Comparison of ENCODE assay signal across 1 cellular context in genomic region chr16:67847064-67847861, GRCh38.
A peak's percentile ranks its signal among the peaks of the same experiment; 100 is the strongest.
TF ChIP-seq lines count a peak whose summit lies in the region.

Gene CENPT (minus strand): TSS chr16:67847693. CDS start chr16:67833859, 13,834 bp downstream.

TF ChIP-seq in HEK293, 187 proteins besides CTCF, POLR2A, EP300 and RAD21 (continued from another document):
- TF ChIP-seq, protein P1, sequence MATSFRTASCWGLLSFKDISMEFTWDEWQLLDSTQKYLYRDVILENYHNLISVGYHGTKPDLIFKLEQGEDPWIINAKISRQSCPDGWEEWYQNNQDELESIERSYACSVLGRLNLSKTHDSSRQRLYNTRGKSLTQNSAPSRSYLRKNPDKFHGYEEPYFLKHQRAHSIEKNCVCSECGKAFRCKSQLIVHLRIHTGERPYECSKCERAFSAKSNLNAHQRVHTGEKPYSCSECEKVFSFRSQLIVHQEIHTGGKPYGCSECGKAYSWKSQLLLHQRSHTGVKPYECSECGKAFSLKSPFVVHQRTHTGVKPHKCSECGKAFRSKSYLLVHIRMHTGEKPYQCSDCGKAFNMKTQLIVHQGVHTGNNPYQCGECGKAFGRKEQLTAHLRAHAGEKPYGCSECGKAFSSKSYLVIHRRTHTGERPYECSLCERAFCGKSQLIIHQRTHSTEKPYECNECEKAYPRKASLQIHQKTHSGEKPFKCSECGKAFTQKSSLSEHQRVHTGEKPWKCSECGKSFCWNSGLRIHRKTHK (tag by site-specific recombination; IDR thresholded peaks at IDR 0.05) = no peak
- no peak for TF ChIP-seq ZNF488 (tag by site-specific recombination; IDR thresholded peaks at IDR 0.05)
- no peak for TF ChIP-seq ZFP69B (tag by site-specific recombination; IDR thresholded peaks at IDR 0.05)
- no peak for TF ChIP-seq ZNF629 (tag by site-specific recombination; IDR thresholded peaks at IDR 0.05)
- TF ChIP-seq, protein P2, sequence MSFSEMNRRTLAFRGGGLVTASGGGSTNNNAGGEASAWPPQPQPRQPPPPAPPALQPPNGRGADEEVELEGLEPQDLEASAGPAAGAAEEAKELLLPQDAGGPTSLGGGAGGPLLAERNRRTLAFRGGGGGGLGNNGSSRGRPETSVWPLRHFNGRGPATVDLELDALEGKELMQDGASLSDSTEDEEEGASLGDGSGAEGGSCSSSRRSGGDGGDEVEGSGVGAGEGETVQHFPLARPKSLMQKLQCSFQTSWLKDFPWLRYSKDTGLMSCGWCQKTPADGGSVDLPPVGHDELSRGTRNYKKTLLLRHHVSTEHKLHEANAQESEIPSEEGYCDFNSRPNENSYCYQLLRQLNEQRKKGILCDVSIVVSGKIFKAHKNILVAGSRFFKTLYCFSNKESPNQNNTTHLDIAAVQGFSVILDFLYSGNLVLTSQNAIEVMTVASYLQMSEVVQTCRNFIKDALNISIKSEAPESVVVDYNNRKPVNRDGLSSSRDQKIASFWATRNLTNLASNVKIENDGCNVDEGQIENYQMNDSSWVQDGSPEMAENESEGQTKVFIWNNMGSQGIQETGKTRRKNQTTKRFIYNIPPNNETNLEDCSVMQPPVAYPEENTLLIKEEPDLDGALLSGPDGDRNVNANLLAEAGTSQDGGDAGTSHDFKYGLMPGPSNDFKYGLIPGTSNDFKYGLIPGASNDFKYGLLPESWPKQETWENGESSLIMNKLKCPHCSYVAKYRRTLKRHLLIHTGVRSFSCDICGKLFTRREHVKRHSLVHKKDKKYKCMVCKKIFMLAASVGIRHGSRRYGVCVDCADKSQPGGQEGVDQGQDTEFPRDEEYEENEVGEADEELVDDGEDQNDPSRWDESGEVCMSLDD (tag by site-specific recombination; IDR thresholded peaks at IDR 0.05) = no peak
- TF ChIP-seq BCL11A (tag by site-specific recombination; IDR thresholded peaks at IDR 0.05; ENCODE audit: low read depth) = no peak
- TF ChIP-seq, protein P3, sequence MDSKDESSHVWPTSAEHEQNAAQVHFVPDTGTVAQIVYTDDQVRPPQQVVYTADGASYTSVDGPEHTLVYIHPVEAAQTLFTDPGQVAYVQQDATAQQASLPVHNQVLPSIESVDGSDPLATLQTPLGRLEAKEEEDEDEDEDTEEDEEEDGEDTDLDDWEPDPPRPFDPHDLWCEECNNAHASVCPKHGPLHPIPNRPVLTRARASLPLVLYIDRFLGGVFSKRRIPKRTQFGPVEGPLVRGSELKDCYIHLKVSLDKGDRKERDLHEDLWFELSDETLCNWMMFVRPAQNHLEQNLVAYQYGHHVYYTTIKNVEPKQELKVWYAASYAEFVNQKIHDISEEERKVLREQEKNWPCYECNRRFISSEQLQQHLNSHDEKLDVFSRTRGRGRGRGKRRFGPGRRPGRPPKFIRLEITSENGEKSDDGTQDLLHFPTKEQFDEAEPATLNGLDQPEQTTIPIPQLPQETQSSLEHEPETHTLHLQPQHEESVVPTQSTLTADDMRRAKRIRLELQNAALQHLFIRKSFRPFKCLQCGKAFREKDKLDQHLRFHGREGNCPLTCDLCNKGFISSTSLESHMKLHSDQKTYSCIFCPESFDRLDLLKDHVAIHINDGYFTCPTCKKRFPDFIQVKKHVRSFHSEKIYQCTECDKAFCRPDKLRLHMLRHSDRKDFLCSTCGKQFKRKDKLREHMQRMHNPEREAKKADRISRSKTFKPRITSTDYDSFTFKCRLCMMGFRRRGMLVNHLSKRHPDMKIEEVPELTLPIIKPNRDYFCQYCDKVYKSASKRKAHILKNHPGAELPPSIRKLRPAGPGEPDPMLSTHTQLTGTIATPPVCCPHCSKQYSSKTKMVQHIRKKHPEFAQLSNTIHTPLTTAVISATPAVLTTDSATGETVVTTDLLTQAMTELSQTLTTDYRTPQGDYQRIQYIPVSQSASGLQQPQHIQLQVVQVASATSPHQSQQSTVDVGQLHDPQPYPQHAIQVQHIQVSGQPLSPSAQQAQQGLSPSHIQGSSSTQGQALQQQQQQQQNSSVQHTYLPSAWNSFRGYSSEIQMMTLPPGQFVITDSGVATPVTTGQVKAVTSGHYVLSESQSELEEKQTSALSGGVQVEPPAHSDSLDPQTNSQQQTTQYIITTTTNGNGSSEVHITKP (tag by site-specific recombination; IDR thresholded peaks at IDR 0.05) = 0 out of 2 replicates have a peak, but pooled peaks have one; percentile 25
- TF ChIP-seq ZNF138 (tag by site-specific recombination; IDR thresholded peaks at IDR 0.05; ENCODE audit: borderline replicate concordance) = no peak
- TF ChIP-seq GFI1B (tag by site-specific recombination; IDR thresholded peaks at IDR 0.05) = no peak
- TF ChIP-seq, protein P4, sequence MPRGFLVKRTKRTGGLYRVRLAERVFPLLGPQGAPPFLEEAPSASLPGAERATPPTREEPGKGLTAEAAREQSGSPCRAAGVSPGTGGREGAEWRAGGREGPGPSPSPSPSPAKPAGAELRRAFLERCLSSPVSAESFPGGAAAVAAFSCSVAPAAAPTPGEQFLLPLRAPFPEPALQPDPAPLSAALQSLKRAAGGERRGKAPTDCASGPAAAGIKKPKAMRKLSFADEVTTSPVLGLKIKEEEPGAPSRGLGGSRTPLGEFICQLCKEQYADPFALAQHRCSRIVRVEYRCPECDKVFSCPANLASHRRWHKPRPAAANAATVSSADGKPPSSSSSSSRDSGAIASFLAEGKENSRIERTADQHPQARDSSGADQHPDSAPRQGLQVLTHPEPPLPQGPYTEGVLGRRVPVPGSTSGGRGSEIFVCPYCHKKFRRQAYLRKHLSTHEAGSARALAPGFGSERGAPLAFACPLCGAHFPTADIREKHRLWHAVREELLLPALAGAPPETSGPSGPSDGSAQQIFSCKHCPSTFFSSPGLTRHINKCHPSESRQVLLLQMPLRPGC (tag by site-specific recombination; IDR thresholded peaks at IDR 0.05) = no peak
- TF ChIP-seq SP7 (tag by site-specific recombination; IDR thresholded peaks at IDR 0.05) = no peak
- no peak for TF ChIP-seq AEBP2 (tag by site-specific recombination; IDR thresholded peaks at IDR 0.05; ENCODE audit: borderline replicate concordance)
- TF ChIP-seq GLIS2 (tag by site-specific recombination; IDR thresholded peaks at IDR 0.05) = 0 out of 2 replicates have a peak, but pooled peaks have one; percentile 36
- peak; percentile 46; the same call in 1 of the 2 replicates for TF ChIP-seq ZNF660 (tag by site-specific recombination; IDR thresholded peaks at IDR 0.05)
- 0 out of 2 replicates have a peak, but pooled peaks have one; percentile 3 for TF ChIP-seq ZNF585B (tag by site-specific recombination; IDR thresholded peaks at IDR 0.05)
- no peak for TF ChIP-seq ZNF558 (tag by site-specific recombination; IDR thresholded peaks at IDR 0.05)
- TF ChIP-seq SETDB1 (IDR thresholded peaks at IDR 0.05; ENCODE audit: insufficient read length, low read length) = no peak
- no peak for TF ChIP-seq ZNF623 (tag by site-specific recombination; IDR thresholded peaks at IDR 0.05)
- TF ChIP-seq KLF7 (tag by site-specific recombination; IDR thresholded peaks at IDR 0.05; ENCODE audit: borderline replicate concordance) = peak; percentile 57; the same call in 1 of the 2 replicates
- no peak for TF ChIP-seq ZNF76 (tag by site-specific recombination; IDR thresholded peaks at IDR 0.05; ENCODE audit: borderline replicate concordance, low read depth)
- no peak for TF ChIP-seq ZNF792 (tag by site-specific recombination; IDR thresholded peaks at IDR 0.05)
- no peak for TF ChIP-seq ZNF626 (tag by site-specific recombination; IDR thresholded peaks at IDR 0.05)
- no peak for TF ChIP-seq WT1 (tag by site-specific recombination; IDR thresholded peaks at IDR 0.05)
- no peak for TF ChIP-seq PRDM6 (tag by site-specific recombination; IDR thresholded peaks at IDR 0.05)
- TF ChIP-seq ZNF132 (tag by site-specific recombination; IDR thresholded peaks at IDR 0.05; ENCODE audit: borderline replicate concordance) = no peak
- TF ChIP-seq ZBTB20 (tag by site-specific recombination; IDR thresholded peaks at IDR 0.05) = 0 out of 2 replicates have a peak, but pooled peaks have one; percentile 55
- no peak for TF ChIP-seq ZNF174 (tag by site-specific recombination; IDR thresholded peaks at IDR 0.05)
- TF ChIP-seq ZNF518A (tag by site-specific recombination; conservative IDR thresholded peaks at IDR 0.05; ENCODE audit: low read depth) = no peak
- TF ChIP-seq ZNF302 (tag by site-specific recombination; IDR thresholded peaks at IDR 0.05; ENCODE audit: low read depth) = no peak
- no peak for TF ChIP-seq MZF1 (tag by site-specific recombination; IDR thresholded peaks at IDR 0.05; ENCODE audit: borderline replicate concordance)
- no peak for TF ChIP-seq ZNF544 (tag by site-specific recombination; IDR thresholded peaks at IDR 0.05)
- TF ChIP-seq ZNF266 (tag by site-specific recombination; IDR thresholded peaks at IDR 0.05; ENCODE audit: low read depth) = no peak
- TF ChIP-seq SP2 (tag by site-specific recombination; IDR thresholded peaks at IDR 0.05) = peak; percentile 53
- no peak for TF ChIP-seq ZBTB21 (tag by site-specific recombination; IDR thresholded peaks at IDR 0.05)
TF ChIP-seq in HEK293: peak in this region for 20.
